In genomic region chr10:22003111-22003963, GRCh38 we compare ENCODE assay signal across 1 cellular context.
A peak's percentile ranks its signal among the peaks of the same experiment; 100 is the strongest.
TF ChIP-seq lines count a peak whose summit lies in the region.

Gene DNAJC1 (minus strand): TSS chr10:22003730. CDS start chr10:22003434, 296 bp downstream.

TF ChIP-seq in GM12878, 131 proteins besides CTCF, POLR2A, EP300 and RAD21 (continued from another document):
- TF ChIP-seq NR2C2 (IDR thresholded peaks at IDR 0.05; ENCODE audit: borderline replicate concordance, control insufficient read depth, insufficient read length, low read depth) = no peak
- TF ChIP-seq CBX5 (IDR thresholded peaks at IDR 0.05; ENCODE audit: low read depth) = peak; percentile 68
- TF ChIP-seq ESRRA (IDR thresholded peaks at IDR 0.05; ENCODE audit: low read length) = no peak
- no peak for TF ChIP-seq KDM1A (IDR thresholded peaks at IDR 0.05; ENCODE audit: borderline replicate concordance)
